26 cellular contexts compared by ENCODE assay signal in genomic region chr16:50570354-50570753, GRCh38. TPM values are rescaled to one million over a fixed set of nuclear protein-coding genes. Genes with fewer than 3 reads are reported as not detected.
"Had no signal": no experiment of that assay in that cellular context is flagged by ENCODE, and none has a peak within 500 bp of the region (broad histone marks: within the 10 kb centered on the region; RNA-seq: fewer than 3 reads in every experiment).

No MANE protein-coding gene starts in this region.

- H3K4me1 ChIP-seq: foreskin keratinocyte had no signal

- H3K9me3 Mint-ChIP-seq: immature natural killer cell, mesothelial cell of epicardium had no signal

- H3K36me3 ChIP-seq: heart left ventricle, left ventricle myocardium inferior, lower lobe of right lung had no signal

- H3K9me3 ChIP-seq: esophagus muscularis mucosa, gastroesophageal sphincter, heart left ventricle, left ventricle myocardium inferior, lower lobe of right lung, mucosa of descending colon had no signal

- ATAC-seq: foreskin keratinocyte, gastroesophageal sphincter, left colon, left lobe of liver, mucosa of descending colon had no signal

- H3K4me2 ChIP-seq: hepatocyte had no signal

- H3K27ac Mint-ChIP-seq: immature natural killer cell, mesothelial cell of epicardium had no signal

- H3K27me3 ChIP-seq: dorsolateral prefrontal cortex, esophagus muscularis mucosa, foreskin keratinocyte, gastroesophageal sphincter, hepatocyte had no signal

- H3K4me3 Mint-ChIP-seq: immature natural killer cell, mesothelial cell of epicardium had no signal

- H2AFZ ChIP-seq: hepatocyte had no signal

- FAIRE-seq: colon, endothelial cell of umbilical vein, kidney had no signal

- H3K4me3 ChIP-seq: coronary artery, dorsolateral prefrontal cortex, esophagus muscularis mucosa, gastroesophageal sphincter, heart left ventricle, hepatocyte, left ventricle myocardium inferior, lower lobe of right lung, mucosa of descending colon had no signal

- DNase-seq: dermis blood vessel endothelial cell; dorsolateral prefrontal cortex; effector CD4-positive, alpha-beta T cell; effector memory CD4-positive, alpha-beta T cell; foreskin keratinocyte; heart left ventricle; hypothalamus; immature natural killer cell; islet precursor cell; kidney; kidney glomerular epithelial cell; left colon; left ventricle myocardium inferior; lower lobe of right lung; mesenchymal stem cell; mucosa of descending colon had no signal

- H3K27ac ChIP-seq: coronary artery, dorsolateral prefrontal cortex, foreskin keratinocyte, heart left ventricle, hepatocyte, left ventricle myocardium inferior, lower lobe of right lung had no signal

RNA-seq across cellular contexts. Expression of gene NKD1, which starts 22.2 kb away (rescaled TPM):
- total RNA-seq: dermis blood vessel endothelial cell, endothelial cell of umbilical vein, epithelial cell of proximal tubule, fibroblast of villous mesenchyme had no signal
- polyA plus RNA-seq: endothelial cell of umbilical vein, immature natural killer cell had no signal
